ENCODE assay signal across 11 cellular contexts in genomic region chr3:46954178-46954577, GRCh38. TPM values are rescaled to one million over a fixed set of nuclear protein-coding genes. Genes with fewer than 3 reads are reported as not detected.
A peak's percentile ranks its signal among the peaks of the same experiment; 100 is the strongest.
DNase-seq lines count a peak whose midpoint lies in the region; ATAC-seq and TF ChIP-seq lines count a peak whose summit lies in the region.
"Had no signal": no experiment of that assay in that cellular context is flagged by ENCODE, and none has a peak within 500 bp of the region (broad histone marks: within the 10 kb centered on the region; RNA-seq: fewer than 3 reads in every experiment).

No MANE protein-coding gene starts in this region.

- H3K4me1 ChIP-seq in endodermal cell (ENCODE audit: control insufficient read depth, insufficient read depth, low read length) = peaks cover 21% of the 10 kb centered on the region

- TF ChIP-seq CTCF in endodermal cell (conservative IDR thresholded peaks at IDR 0.05) (no peak), chondrocyte (IDR thresholded peaks at IDR 0.05) (no peak)

- POLR2A ChIA-PET in activated CD4-positive, alpha-beta T cell treated with anti-CD3 and anti-CD28 coated beads, Interleukin-2, amount 10 ng/mL, durations not matched to agents 7 days and 5 days (lab: Charles Lee) = no interaction called here

- H3K9me3 ChIP-seq in endodermal cell (ENCODE audit: control insufficient read depth, low read length) = no peaks in the 10 kb centered on the region

- no peak overlapping the region for H3K4me3 ChIP-seq in endodermal cell (ENCODE audit: low read length)

- peak overlapping the region; percentile 49 for H3K4me3 Mint-ChIP-seq in activated CD4-positive, alpha-beta T cell treated with anti-CD3 and anti-CD28 coated beads, Interleukin-2, amount 10 ng/mL, durations not matched to agents 7 days and 5 days
- H3K4me3 Mint-ChIP-seq in endodermal cell (no peak overlapping the region), chondrocyte (ENCODE audit: unreplicated experiment) (no peak overlapping the region)
- peak overlapping the region; percentile 48 for H3K4me3 Mint-ChIP-seq in stimulated activated memory B cell treated with anti-CD40 and anti-IgM and Interleukin-4, amounts not matched to agents 10 μg/mL and 1 μg/mL and 100 μg/mL, for 72 hours
- H3K4me3 Mint-ChIP-seq: HFFc6 had no signal

- H3K9ac ChIP-seq in endodermal cell (ENCODE audit: extremely low read depth, low read length, poor library complexity, severe bottlenecking) = no peak overlapping the region

- H3K27ac ChIP-seq in endodermal cell (ENCODE audit: low read depth, low read length) = no peak overlapping the region

- no peaks in the 10 kb centered on the region for H3K27me3 Mint-ChIP-seq in activated CD4-positive, alpha-beta T cell treated with anti-CD3 and anti-CD28 coated beads, Interleukin-2, amount 10 ng/mL, durations not matched to agents 7 days and 5 days
- no peaks in the 10 kb centered on the region for H3K27me3 Mint-ChIP-seq in endodermal cell (ENCODE audit: insufficient read depth)
- no peaks in the 10 kb centered on the region for H3K27me3 Mint-ChIP-seq in stimulated activated memory B cell treated with anti-CD40 and anti-IgM and Interleukin-4, amounts not matched to agents 10 μg/mL and 1 μg/mL and 100 μg/mL, for 72 hours
- no peaks in the 10 kb centered on the region for H3K27me3 Mint-ChIP-seq in chondrocyte (ENCODE audit: low read depth)

- no peak for DNase-seq in activated CD4-positive, alpha-beta T cell treated with anti-CD3 and anti-CD28 coated beads, Interleukin-2, amount 10 ng/mL, durations not matched to agents 7 days and 5 days
- DNase-seq in activated CD4-positive, alpha-beta T cell treated with anti-CD3 and anti-CD28 coated beads for 1 hour = no peak
- DNase-seq in NCI-H345 (lab: John Stamatoyannopoulos, UW) (peak; percentile 55), endodermal cell (no peak), chondrocyte (ENCODE audit: low spot score) (no peak), amniotic stem cell (lab: John Stamatoyannopoulos, UW) (no peak), OCI-M1 (lab: John Stamatoyannopoulos, UW) (no peak)
- DNase-seq: foreskin fibroblast, HFFc6, NCI-H526 had no signal

- 81 to 100% methylated on average over 1 to 3 of the region's 3 CpGs for WGBS in endodermal cell (ENCODE audit: insufficient coverage in 1 of 2, insufficient read length in 1 of 2), 2 experiments

- peak overlapping the region; percentile 73 for H3K27ac Mint-ChIP-seq in activated CD4-positive, alpha-beta T cell treated with anti-CD3 and anti-CD28 coated beads, Interleukin-2, amount 10 ng/mL, durations not matched to agents 7 days and 5 days
- H3K27ac Mint-ChIP-seq in endodermal cell = peak overlapping the region; percentile 23
- peak overlapping the region; percentile 84 for H3K27ac Mint-ChIP-seq in stimulated activated memory B cell treated with anti-CD40 and anti-IgM and Interleukin-4, amounts not matched to agents 10 μg/mL and 1 μg/mL and 100 μg/mL, for 72 hours
- H3K27ac Mint-ChIP-seq in chondrocyte (ENCODE audit: unreplicated experiment) = no peak overlapping the region

- H3K9me3 Mint-ChIP-seq in activated CD4-positive, alpha-beta T cell treated with anti-CD3 and anti-CD28 coated beads, Interleukin-2, amount 10 ng/mL, durations not matched to agents 7 days and 5 days = no peaks in the 10 kb centered on the region
- H3K9me3 Mint-ChIP-seq in endodermal cell (no peaks in the 10 kb centered on the region), chondrocyte (ENCODE audit: low read depth) (no peaks in the 10 kb centered on the region)
- no peaks in the 10 kb centered on the region for H3K9me3 Mint-ChIP-seq in stimulated activated memory B cell treated with anti-CD40 and anti-IgM and Interleukin-4, amounts not matched to agents 10 μg/mL and 1 μg/mL and 100 μg/mL, for 72 hours
- H3K9me3 Mint-ChIP-seq: HFFc6 had no signal

- peaks cover 29% of the 10 kb centered on the region for H3K36me3 Mint-ChIP-seq in activated CD4-positive, alpha-beta T cell treated with anti-CD3 and anti-CD28 coated beads, Interleukin-2, amount 10 ng/mL, durations not matched to agents 7 days and 5 days (ENCODE audit: low read depth)
- H3K36me3 Mint-ChIP-seq in endodermal cell (ENCODE audit: low read depth) (peaks cover 8% of the 10 kb centered on the region), chondrocyte (ENCODE audit: low read depth) (no peaks in the 10 kb centered on the region)
- peaks cover 12% of the 10 kb centered on the region for H3K36me3 Mint-ChIP-seq in stimulated activated memory B cell treated with anti-CD40 and anti-IgM and Interleukin-4, amounts not matched to agents 10 μg/mL and 1 μg/mL and 100 μg/mL, for 72 hours

- peaks cover 83% of the 10 kb centered on the region for H3K4me1 Mint-ChIP-seq in activated CD4-positive, alpha-beta T cell treated with anti-CD3 and anti-CD28 coated beads, Interleukin-2, amount 10 ng/mL, durations not matched to agents 7 days and 5 days
- H3K4me1 Mint-ChIP-seq in endodermal cell = peaks cover 57% of the 10 kb centered on the region
- peaks cover 93% of the 10 kb centered on the region for H3K4me1 Mint-ChIP-seq in stimulated activated memory B cell treated with anti-CD40 and anti-IgM and Interleukin-4, amounts not matched to agents 10 μg/mL and 1 μg/mL and 100 μg/mL, for 72 hours
- peaks cover 31% of the 10 kb centered on the region for H3K4me1 Mint-ChIP-seq in chondrocyte (ENCODE audit: low read depth)

- H3K27me3 ChIP-seq in endodermal cell (ENCODE audit: control insufficient read depth, insufficient read depth, low read length, poor library complexity, severe bottlenecking) = no peaks in the 10 kb centered on the region

- ATAC-seq in stimulated activated memory B cell treated with anti-CD40 and anti-IgM and Interleukin-4, amounts not matched to agents 10 μg/mL and 1 μg/mL and 100 μg/mL, for 72 hours = no peak

- H3K36me3 ChIP-seq in endodermal cell (ENCODE audit: control insufficient read depth, insufficient read depth, low read length) = peaks cover 14% of the 10 kb centered on the region

- CTCF ChIA-PET in activated CD4-positive, alpha-beta T cell treated with anti-CD3 and anti-CD28 coated beads, Interleukin-2, amount 10 ng/mL, durations not matched to agents 7 days and 5 days (lab: Charles Lee) = interaction anchor here (0.6 to 2.2 kb wide), 5 partner anchors 16 to 1130 kb away, joined by 3 to 5 read pairs (median 3); partner anchors contain the start of gene NBEAL2

RNA-seq across cellular contexts. Expression of gene CCDC12, which starts 22.4 kb away (rescaled TPM):
- 10 to 100 TPM; 48.7 to 56.1 TPM for total RNA-seq in activated CD4-positive, alpha-beta T cell treated with anti-CD3 and anti-CD28 coated beads, Interleukin-2, amount 10 ng/mL, durations not matched to agents 7 days and 5 days
- total RNA-seq in endodermal cell (10 to 100 TPM; 46.7 to 47.8 TPM), chondrocyte (21.8 to 23.3 TPM (median 22.3 TPM) in 3 replicates)
- 44.4 TPM for polyA plus RNA-seq in endodermal cell (2013, experiment 1 of 2)
- 41.1 TPM for polyA plus RNA-seq in endodermal cell (2013, experiment 2 of 2)

RNA-seq across cellular contexts. Expression of gene NBEAL2, which starts 25.3 kb away (rescaled TPM):
- total RNA-seq in activated CD4-positive, alpha-beta T cell treated with anti-CD3 and anti-CD28 coated beads, Interleukin-2, amount 10 ng/mL, durations not matched to agents 7 days and 5 days = 100 to 1,000 TPM; 194 to 212 TPM
- 10 to 100 TPM; 59.2 to 64.0 TPM for total RNA-seq in endodermal cell
- 22.9 TPM for polyA plus RNA-seq in endodermal cell (2013, experiment 1 of 2)
- polyA plus RNA-seq in endodermal cell (2013, experiment 2 of 2) = 17.8 TPM
- total RNA-seq in chondrocyte = 15.9 to 18.1 TPM (median 16.5 TPM) in 3 replicates

Comparison
In these comparisons a context has a peak if more than half of its experiments do, and no peak if none do; other contexts are left out.
1. H3K4me3 Mint-ChIP-seq: peak in activated CD4-positive, alpha-beta T cell treated with anti-CD3 and anti-CD28 coated beads, Interleukin-2, amount 10 ng/mL, durations not matched to agents 7 days and 5 days (single experiment) and stimulated activated memory B cell treated with anti-CD40 and anti-IgM and Interleukin-4, amounts not matched to agents 10 μg/mL and 1 μg/mL and 100 μg/mL, for 72 hours (single experiment); none in endodermal cell (single experiment) and chondrocyte (single experiment).